Comparison of ENCODE assay signal across 33 cellular contexts in the genomic region with DNA sequence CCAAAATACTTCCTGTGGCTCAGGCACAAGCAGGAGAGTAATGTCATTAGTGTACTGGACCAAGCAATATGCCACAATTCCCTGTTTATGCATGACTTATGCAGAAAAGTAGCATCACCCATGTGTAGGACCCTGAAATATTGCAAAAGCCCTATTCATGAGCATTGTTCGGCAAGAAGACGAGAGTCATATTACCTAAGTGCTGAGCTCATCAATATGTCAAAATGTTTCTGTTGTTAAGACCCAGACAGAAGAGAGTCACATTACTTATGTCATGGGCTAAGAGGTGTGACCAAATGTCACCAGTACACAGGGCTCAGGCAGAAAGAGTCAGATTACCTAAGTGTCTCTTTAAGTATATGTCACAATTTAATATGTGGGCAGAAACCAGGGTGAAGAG.
"Had no signal": no experiment of that assay in that cellular context is flagged by ENCODE, and none has a peak within 500 bp of the region (broad histone marks: within the 10 kb centered on the region; RNA-seq: fewer than 3 reads in every experiment).

No MANE protein-coding gene starts in this region.

- DNase-seq: activated effector memory CD4-positive, alpha-beta T cell treated with anti-CD3 and anti-CD28 coated beads, Interleukin-2, amount 50 U/mL, for 16 hours; activated effector memory CD4-positive, alpha-beta T cell treated with Interleukin-2 at 50 U/mL for 16 hours; activated gamma-delta T cell; activated gamma-delta T cell treated with Interleukin-2 at 50 U/mL for 16 hours; activated naive CD4-positive, alpha-beta T cell; activated naive CD4-positive, alpha-beta T cell treated with anti-CD3 and anti-CD28 coated beads for 36 hours; activated naive CD4-positive, alpha-beta T cell treated with anti-CD3 and anti-CD28 coated beads, Interleukin-2, amount 10 ng/mL, durations not matched to agents 7 days and 5 days; activated naive CD4-positive, alpha-beta T cell treated with anti-CD3 and anti-CD28 coated beads, Interleukin-2, amount 50 U/mL, for 16 hours; activated naive CD4-positive, alpha-beta T cell treated with Interleukin-2 at 50 U/mL for 16 hours; activated naive CD8-positive, alpha-beta T cell treated with anti-CD3 and anti-CD28 coated beads for 36 hours; activated naive CD8-positive, alpha-beta T cell treated with anti-CD3 and anti-CD28 coated beads, Interleukin-2, amount 10 ng/mL, durations not matched to agents 7 days and 5 days; activated naive CD8-positive, alpha-beta T cell treated with anti-CD3 and anti-CD28 coated beads, Interleukin-2, amount 50 U/mL, for 24 hours; activated T-cell treated with anti-CD3 and anti-CD28 coated beads, Interleukin-2, amount 50 U/mL, for 24 hours; activated T-cell treated with anti-CD3 and anti-CD28 coated beads, Interleukin-2, amount 50 U/mL, for 4 hours; activated T-cell treated with anti-CD3 and anti-CD28 coated beads, Interleukin-2, amount 50 U/mL, for 48 hours; activated T-cell treated with anti-CD3 and anti-CD28 coated beads, Interleukin-2, amount 50 U/mL, for 72 hours; adrenal gland; amniotic stem cell; amygdala; anterior cingulate cortex; aorta; body of pancreas; brain microvascular endothelial cell; caudate nucleus; central memory CD4-positive, alpha-beta T cell; cerebellar nuclear complex had no signal

- H3K4me3 ChIP-seq: adrenal gland, ascending aorta, body of pancreas, breast epithelium, cardiac muscle cell had no signal

- ATAC-seq: activated naive CD4-positive, alpha-beta T cell treated with anti-CD3 and anti-CD28 coated beads, Interleukin-2, amount 50 U/mL, for 72 hours; activated naive CD8-positive, alpha-beta T cell treated with anti-CD3 and anti-CD28 coated beads, Interleukin-2, amount 50 U/mL, for 24 hours; activated T-cell treated with anti-CD3 and anti-CD28 coated beads, Interleukin-2, amount 50 U/mL, for 4 hours; activated T-cell treated with anti-CD3 and anti-CD28 coated beads, Interleukin-2, amount 50 U/mL, for 72 hours; activated T-helper 17 cell treated with anti-CD3 and anti-CD28 coated beads, Interleukin-2, amount 50 U/mL, for 72 hours; body of pancreas had no signal

- FAIRE-seq: astrocyte, bronchial epithelial cell had no signal

- H3K4me1 ChIP-seq: adrenal gland, ascending aorta, body of pancreas, breast epithelium had no signal

- H3K36me3 ChIP-seq: adrenal gland, ascending aorta, brain microvascular endothelial cell, breast epithelium, cardiac muscle cell had no signal

- H3K27ac ChIP-seq: adrenal gland, ascending aorta, body of pancreas, brain microvascular endothelial cell, breast epithelium, cardiac muscle cell had no signal

- H3K9me3 ChIP-seq: adrenal gland, ascending aorta, body of pancreas, breast epithelium had no signal

- H3K27me3 ChIP-seq: adrenal gland, ascending aorta, body of pancreas, brain microvascular endothelial cell, breast epithelium, cardiac muscle cell had no signal
